ENCODE assay signal across 9 cellular contexts in genomic region chr5:141354900-141355469, GRCh38. TPM values are rescaled to one million over a fixed set of nuclear protein-coding genes. Genes with fewer than 3 reads are reported as not detected.
DNase-seq lines count a peak whose midpoint lies in the region; ATAC-seq and TF ChIP-seq lines count a peak whose summit lies in the region.
"Had no signal": no experiment of that assay in that cellular context is flagged by ENCODE, and none has a peak within 500 bp of the region (broad histone marks: within the 10 kb centered on the region; RNA-seq: fewer than 3 reads in every experiment).

Gene PCDHGA4 (plus strand): TSS chr5:141355021. CDS start chr5:141355108, 87 bp downstream.

- peaks cover 5% of the 10 kb centered on the region for H3K27me3 Mint-ChIP-seq in GM23338 (ENCODE audit: insufficient read depth, low read depth, poor library complexity)

- peaks cover 62% of the 10 kb centered on the region for H3K9me3 Mint-ChIP-seq in GM23338

- H3K4me1 ChIP-seq in GM23338 (ENCODE audit: insufficient read depth): no peaks in the 10 kb centered on the region
- no peaks in the 10 kb centered on the region for H3K4me1 ChIP-seq in right lobe of liver
- H3K4me1 ChIP-seq: pancreas had no signal

- peak within 1 kb of the TSS; percentile 37 for H3K4me3 ChIP-seq in AG09309 (ENCODE audit: control insufficient read depth, low read depth, low read length)
- no peak within 1 kb of the TSS for H3K4me3 ChIP-seq in GM23338
- peak within 1 kb of the TSS in 2 of 3 donors; percentile 16 to 18 for H3K4me3 ChIP-seq in right lobe of liver

- peak; percentile 50 for TF ChIP-seq CTCF in AG09309 (IDR thresholded peaks at IDR 0.05; ENCODE audit: control insufficient read depth, insufficient read depth, low read depth, low read length, missing control alignments)
- peak; percentile 53 to 81 for TF ChIP-seq CTCF in GM23338 (conservative IDR thresholded peaks at IDR 0.05; ENCODE audit: low read depth in 2 of 2)
- TF ChIP-seq CTCF in right lobe of liver (IDR thresholded peaks at IDR 0.05): peak in 3 of 4 donors; percentile 17 to 25 (median 25)

- no peak for TF ChIP-seq POLR2A in right lobe of liver (IDR thresholded peaks at IDR 0.05)

- no peaks in the 10 kb centered on the region for H3K9me2 ChIP-seq in GM23338 (ENCODE audit: insufficient read depth)

- intact Hi-C loops in right lobe of liver (cut with DNase I): no loop called here

- H3K4me1 Mint-ChIP-seq in GM23338: peaks cover 5% of the 10 kb centered on the region

- H3K27ac ChIP-seq in GM23338 (ENCODE audit: low read depth) (no peak within 1 kb of the TSS), right lobe of liver (no peak within 1 kb of the TSS)
- H3K27ac ChIP-seq: pancreas had no signal

- no peak within 1 kb of the TSS for H3K27ac Mint-ChIP-seq in GM23338

- H3K27me3 ChIP-seq in GM23338 (ENCODE audit: insufficient read depth) (no peaks in the 10 kb centered on the region), right lobe of liver (no peaks in the 10 kb centered on the region)
- H3K27me3 ChIP-seq: pancreas had no signal

- H3K36me3 Mint-ChIP-seq in GM23338 (ENCODE audit: low read depth): peaks cover 61% of the 10 kb centered on the region

- H3K4me2 ChIP-seq in GM23338: no peak within 1 kb of the TSS

- no peak for ATAC-seq in GM23338
- no peak for ATAC-seq in right lobe of liver

- no peaks in the 10 kb centered on the region for H3K79me2 ChIP-seq in GM23338 (replicated peaks; ENCODE audit: insufficient read depth)

- peaks cover 0 to 3% (median 0%) of the 10 kb centered on the region in 4 donors for H3K9me3 ChIP-seq in right lobe of liver

- no peaks in the 10 kb centered on the region for H4K20me1 ChIP-seq in GM23338 (replicated peaks; ENCODE audit: insufficient read depth)

- H3K4me3 Mint-ChIP-seq in GM23338: no peak within 1 kb of the TSS

- H3K36me3 ChIP-seq in GM23338 (ENCODE audit: insufficient read depth) (no peaks in the 10 kb centered on the region), right lobe of liver (no peaks in the 10 kb centered on the region)
- H3K36me3 ChIP-seq: pancreas had no signal

- H3F3A ChIP-seq in GM23338 (replicated peaks; ENCODE audit: low read depth): 0 out of 2 replicates have a peak, but pooled peaks cover 3% of the 10 kb centered on the region

- H2AFZ ChIP-seq in GM23338: no peak within 1 kb of the TSS

- WGBS in right lobe of liver (ENCODE audit: insufficient coverage, low coverage, low lambda C conversion rate, missing lambda C conversion rate): 11% methylated on average over 19 of the region's 29 CpGs

- no peak for DNase-seq in AG09309 (ENCODE audit: low read depth)
- peak; percentile 44 for DNase-seq in GM23338 (ENCODE audit: low spot score)
- peak; percentile 9 for DNase-seq in astrocyte of the hippocampus (ENCODE audit: low read depth, low spot score)
- no peak for DNase-seq in right lobe of liver
- no peak for DNase-seq in SIG-M5 treated with dmso at 0.1 percent for 504 hours (lab: John Stamatoyannopoulos, UW; ENCODE audit: unreplicated experiment)
- no peak for DNase-seq in foreskin melanocyte
- DNase-seq in islet precursor cell: no peak
- DNase-seq in NCI-H1694 (lab: John Stamatoyannopoulos, UW): no peak
- DNase-seq: pancreas had no signal

TF ChIP-seq in GM23338, 12 proteins besides CTCF, POLR2A, EP300 and RAD21:
- TF ChIP-seq POLR2AphosphoS5 (IDR thresholded peaks at IDR 0.05; ENCODE audit: low read depth): no peak
- no peak for TF ChIP-seq NANOG (IDR thresholded peaks at IDR 0.05; ENCODE audit: borderline replicate concordance)
- TF ChIP-seq, protein P1, sequence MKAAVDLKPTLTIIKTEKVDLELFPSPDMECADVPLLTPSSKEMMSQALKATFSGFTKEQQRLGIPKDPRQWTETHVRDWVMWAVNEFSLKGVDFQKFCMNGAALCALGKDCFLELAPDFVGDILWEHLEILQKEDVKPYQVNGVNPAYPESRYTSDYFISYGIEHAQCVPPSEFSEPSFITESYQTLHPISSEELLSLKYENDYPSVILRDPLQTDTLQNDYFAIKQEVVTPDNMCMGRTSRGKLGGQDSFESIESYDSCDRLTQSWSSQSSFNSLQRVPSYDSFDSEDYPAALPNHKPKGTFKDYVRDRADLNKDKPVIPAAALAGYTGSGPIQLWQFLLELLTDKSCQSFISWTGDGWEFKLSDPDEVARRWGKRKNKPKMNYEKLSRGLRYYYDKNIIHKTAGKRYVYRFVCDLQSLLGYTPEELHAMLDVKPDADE (IDR thresholded peaks at IDR 0.05): no peak
- no peak for TF ChIP-seq CREB1 (CRISPR knock-in tag; IDR thresholded peaks at IDR 0.05; ENCODE audit: low read depth)
- TF ChIP-seq EZH2 (IDR thresholded peaks at IDR 0.05; ENCODE audit: low read depth, unreplicated experiment): no peak
- TF ChIP-seq ZNF114 (CRISPR knock-in tag; IDR thresholded peaks at IDR 0.05): no peak
- no peak for TF ChIP-seq STAT1 (IDR thresholded peaks at IDR 0.05; ENCODE audit: unreplicated experiment)

RNA-seq across cellular contexts. Expression of gene PCDHGA4, which starts in this region (rescaled TPM):
- 4.2 and 7.2 TPM in 2 replicates for total RNA-seq in GM23338 (2014; rRNA removed; shearing (Covaris generic))
- polyA plus RNA-seq in GM23338 (2016; fragmentation: Nextera tagmentation; extraction: Ambion mirVana): 0.33 and 0.99 TPM in 2 replicates
- 1 to 10 TPM in 2 of 6 experiments, under 1 TPM in 4; 0.39 to 1.8 (median 0.73) TPM for total RNA-seq in right lobe of liver

Comparison
In these comparisons a context has a peak if more than half of its experiments do, and no peak if none do; other contexts are left out.
1. DNase-seq: peak in GM23338 (single experiment) and astrocyte of the hippocampus (single experiment); none in AG09309 (single experiment), right lobe of liver (0 of 3), SIG-M5 treated with dmso at 0.1 percent for 504 hours (single experiment), foreskin melanocyte (single experiment), islet precursor cell (single experiment) and NCI-H1694 (single experiment).
2. Peak in every context shown above with its lines, with median percentiles within 50 percentile points of each other: CTCF ChIP-seq.